1 cellular context compared by ENCODE assay signal in the genomic region with DNA sequence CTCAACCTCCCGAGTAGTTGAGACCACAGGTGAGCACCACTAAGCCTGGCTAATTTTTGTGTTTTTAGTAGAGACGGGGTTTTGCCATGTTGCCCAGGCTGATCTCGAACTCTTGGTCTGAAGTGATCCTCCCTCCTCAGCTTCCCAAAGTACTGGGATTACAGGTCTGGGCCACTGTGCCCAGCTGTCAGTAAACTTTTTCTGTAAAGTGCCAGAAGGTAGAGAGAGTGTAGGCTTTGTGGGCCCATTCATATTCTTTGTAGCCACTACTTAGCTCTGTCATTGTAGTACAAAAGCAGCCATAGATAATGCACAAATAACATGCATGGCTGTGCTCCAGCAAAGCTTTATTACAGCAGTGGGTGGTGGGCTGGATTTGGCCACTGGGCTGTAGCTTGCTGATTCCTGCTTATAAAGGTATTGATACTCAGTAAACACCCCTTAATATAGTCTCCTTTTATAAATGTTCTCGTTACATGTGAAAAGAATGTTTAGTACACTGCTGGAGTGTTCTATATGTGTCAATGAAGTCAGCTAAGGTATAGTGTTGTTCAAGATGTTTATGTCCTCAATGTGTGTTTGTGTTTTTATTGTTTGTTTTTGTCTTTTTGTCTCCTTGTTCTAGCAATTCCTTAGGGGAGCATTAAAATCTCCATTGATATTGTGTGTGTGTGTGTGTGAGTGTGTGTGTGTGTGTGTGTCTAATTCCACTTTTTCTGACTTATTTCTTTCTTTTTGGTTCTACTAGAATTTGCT.
TF ChIP-seq lines count a peak whose summit lies in the region.

No MANE protein-coding gene starts in this region.

TF ChIP-seq in K562, 482 proteins besides CTCF, POLR2A, EP300 and RAD21 (continued from another document and continues in another):
- TF ChIP-seq, protein P1, sequence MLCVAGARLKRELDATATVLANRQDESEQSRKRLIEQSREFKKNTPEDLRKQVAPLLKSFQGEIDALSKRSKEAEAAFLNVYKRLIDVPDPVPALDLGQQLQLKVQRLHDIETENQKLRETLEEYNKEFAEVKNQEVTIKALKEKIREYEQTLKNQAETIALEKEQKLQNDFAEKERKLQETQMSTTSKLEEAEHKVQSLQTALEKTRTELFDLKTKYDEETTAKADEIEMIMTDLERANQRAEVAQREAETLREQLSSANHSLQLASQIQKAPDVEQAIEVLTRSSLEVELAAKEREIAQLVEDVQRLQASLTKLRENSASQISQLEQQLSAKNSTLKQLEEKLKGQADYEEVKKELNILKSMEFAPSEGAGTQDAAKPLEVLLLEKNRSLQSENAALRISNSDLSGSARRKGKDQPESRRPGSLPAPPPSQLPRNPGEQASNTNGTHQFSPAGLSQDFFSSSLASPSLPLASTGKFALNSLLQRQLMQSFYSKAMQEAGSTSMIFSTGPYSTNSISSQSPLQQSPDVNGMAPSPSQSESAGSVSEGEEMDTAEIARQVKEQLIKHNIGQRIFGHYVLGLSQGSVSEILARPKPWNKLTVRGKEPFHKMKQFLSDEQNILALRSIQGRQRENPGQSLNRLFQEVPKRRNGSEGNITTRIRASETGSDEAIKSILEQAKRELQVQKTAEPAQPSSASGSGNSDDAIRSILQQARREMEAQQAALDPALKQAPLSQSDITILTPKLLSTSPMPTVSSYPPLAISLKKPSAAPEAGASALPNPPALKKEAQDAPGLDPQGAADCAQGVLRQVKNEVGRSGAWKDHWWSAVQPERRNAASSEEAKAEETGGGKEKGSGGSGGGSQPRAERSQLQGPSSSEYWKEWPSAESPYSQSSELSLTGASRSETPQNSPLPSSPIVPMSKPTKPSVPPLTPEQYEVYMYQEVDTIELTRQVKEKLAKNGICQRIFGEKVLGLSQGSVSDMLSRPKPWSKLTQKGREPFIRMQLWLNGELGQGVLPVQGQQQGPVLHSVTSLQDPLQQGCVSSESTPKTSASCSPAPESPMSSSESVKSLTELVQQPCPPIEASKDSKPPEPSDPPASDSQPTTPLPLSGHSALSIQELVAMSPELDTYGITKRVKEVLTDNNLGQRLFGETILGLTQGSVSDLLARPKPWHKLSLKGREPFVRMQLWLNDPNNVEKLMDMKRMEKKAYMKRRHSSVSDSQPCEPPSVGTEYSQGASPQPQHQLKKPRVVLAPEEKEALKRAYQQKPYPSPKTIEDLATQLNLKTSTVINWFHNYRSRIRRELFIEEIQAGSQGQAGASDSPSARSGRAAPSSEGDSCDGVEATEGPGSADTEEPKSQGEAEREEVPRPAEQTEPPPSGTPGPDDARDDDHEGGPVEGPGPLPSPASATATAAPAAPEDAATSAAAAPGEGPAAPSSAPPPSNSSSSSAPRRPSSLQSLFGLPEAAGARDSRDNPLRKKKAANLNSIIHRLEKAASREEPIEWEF (CRISPR knock-in tag; IDR thresholded peaks at IDR 0.05): no peak
- TF ChIP-seq SMAD2 (IDR thresholded peaks at IDR 0.05; ENCODE audit: low read depth, low read length): no peak
- TF ChIP-seq ZNF384 (IDR thresholded peaks at IDR 0.05; ENCODE audit: low read depth, low read length): no peak
- TF ChIP-seq ARHGAP35 (IDR thresholded peaks at IDR 0.05; ENCODE audit: partially characterized antibody): peak; percentile 29
- TF ChIP-seq, protein P2, sequence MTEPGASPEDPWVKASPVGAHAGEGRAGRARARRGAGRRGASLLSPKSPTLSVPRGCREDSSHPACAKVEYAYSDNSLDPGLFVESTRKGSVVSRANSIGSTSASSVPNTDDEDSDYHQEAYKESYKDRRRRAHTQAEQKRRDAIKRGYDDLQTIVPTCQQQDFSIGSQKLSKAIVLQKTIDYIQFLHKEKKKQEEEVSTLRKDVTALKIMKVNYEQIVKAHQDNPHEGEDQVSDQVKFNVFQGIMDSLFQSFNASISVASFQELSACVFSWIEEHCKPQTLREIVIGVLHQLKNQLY (CRISPR knock-in tag; conservative IDR thresholded peaks at IDR 0.05): no peak
- no peak for TF ChIP-seq RBM25 (IDR thresholded peaks at IDR 0.05; ENCODE audit: low read depth, low read length, severe bottlenecking)
- TF ChIP-seq ZNF23 (CRISPR knock-in tag; IDR thresholded peaks at IDR 0.05): no peak
- TF ChIP-seq, protein P3, sequence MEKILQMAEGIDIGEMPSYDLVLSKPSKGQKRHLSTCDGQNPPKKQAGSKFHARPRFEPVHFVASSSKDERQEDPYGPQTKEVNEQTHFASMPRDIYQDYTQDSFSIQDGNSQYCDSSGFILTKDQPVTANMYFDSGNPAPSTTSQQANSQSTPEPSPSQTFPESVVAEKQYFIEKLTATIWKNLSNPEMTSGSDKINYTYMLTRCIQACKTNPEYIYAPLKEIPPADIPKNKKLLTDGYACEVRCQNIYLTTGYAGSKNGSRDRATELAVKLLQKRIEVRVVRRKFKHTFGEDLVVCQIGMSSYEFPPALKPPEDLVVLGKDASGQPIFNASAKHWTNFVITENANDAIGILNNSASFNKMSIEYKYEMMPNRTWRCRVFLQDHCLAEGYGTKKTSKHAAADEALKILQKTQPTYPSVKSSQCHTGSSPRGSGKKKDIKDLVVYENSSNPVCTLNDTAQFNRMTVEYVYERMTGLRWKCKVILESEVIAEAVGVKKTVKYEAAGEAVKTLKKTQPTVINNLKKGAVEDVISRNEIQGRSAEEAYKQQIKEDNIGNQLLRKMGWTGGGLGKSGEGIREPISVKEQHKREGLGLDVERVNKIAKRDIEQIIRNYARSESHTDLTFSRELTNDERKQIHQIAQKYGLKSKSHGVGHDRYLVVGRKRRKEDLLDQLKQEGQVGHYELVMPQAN (IDR thresholded peaks at IDR 0.05; ENCODE audit: borderline replicate concordance): no peak; the same call in 1 of the 2 replicates
- TF ChIP-seq, protein P4, sequence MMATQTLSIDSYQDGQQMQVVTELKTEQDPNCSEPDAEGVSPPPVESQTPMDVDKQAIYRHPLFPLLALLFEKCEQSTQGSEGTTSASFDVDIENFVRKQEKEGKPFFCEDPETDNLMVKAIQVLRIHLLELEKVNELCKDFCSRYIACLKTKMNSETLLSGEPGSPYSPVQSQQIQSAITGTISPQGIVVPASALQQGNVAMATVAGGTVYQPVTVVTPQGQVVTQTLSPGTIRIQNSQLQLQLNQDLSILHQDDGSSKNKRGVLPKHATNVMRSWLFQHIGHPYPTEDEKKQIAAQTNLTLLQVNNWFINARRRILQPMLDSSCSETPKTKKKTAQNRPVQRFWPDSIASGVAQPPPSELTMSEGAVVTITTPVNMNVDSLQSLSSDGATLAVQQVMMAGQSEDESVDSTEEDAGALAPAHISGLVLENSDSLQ (IDR thresholded peaks at IDR 0.05): no peak
- TF ChIP-seq, protein P5, sequence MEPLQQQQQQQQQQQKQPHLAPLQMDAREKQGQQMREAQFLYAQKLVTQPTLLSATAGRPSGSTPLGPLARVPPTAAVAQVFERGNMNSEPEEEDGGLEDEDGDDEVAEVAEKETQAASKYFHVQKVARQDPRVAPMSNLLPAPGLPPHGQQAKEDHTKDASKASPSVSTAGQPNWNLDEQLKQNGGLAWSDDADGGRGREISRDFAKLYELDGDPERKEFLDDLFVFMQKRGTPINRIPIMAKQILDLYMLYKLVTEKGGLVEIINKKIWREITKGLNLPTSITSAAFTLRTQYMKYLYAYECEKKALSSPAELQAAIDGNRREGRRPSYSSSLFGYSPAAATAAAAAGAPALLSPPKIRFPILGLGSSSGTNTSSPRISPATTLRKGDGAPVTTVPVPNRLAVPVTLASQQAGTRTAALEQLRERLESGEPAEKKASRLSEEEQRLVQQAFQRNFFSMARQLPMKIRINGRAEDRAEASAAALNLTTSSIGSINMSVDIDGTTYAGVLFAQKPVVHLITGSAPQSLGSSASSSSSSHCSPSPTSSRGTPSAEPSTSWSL (CRISPR knock-in tag; IDR thresholded peaks at IDR 0.05; ENCODE audit: borderline replicate concordance): no peak
- TF ChIP-seq, protein P6, sequence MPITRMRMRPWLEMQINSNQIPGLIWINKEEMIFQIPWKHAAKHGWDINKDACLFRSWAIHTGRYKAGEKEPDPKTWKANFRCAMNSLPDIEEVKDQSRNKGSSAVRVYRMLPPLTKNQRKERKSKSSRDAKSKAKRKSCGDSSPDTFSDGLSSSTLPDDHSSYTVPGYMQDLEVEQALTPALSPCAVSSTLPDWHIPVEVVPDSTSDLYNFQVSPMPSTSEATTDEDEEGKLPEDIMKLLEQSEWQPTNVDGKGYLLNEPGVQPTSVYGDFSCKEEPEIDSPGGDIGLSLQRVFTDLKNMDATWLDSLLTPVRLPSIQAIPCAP (CRISPR knock-in tag; IDR thresholded peaks at IDR 0.05; ENCODE audit: borderline replicate concordance): peak; percentile 77; the same call in 1 of the 2 replicates
- TF ChIP-seq DNMT1 (IDR thresholded peaks at IDR 0.05): 0 out of 2 replicates have a peak, but pooled peaks have one; percentile 76
- no peak for TF ChIP-seq RUNX1 (IDR thresholded peaks at IDR 0.05; ENCODE audit: low read depth)
- no peak for TF ChIP-seq BHLHE40 (IDR thresholded peaks at IDR 0.05; ENCODE audit: low read length)
- no peak for TF ChIP-seq TCF3 (CRISPR knock-in tag; IDR thresholded peaks at IDR 0.05)
- TF ChIP-seq, protein P7, sequence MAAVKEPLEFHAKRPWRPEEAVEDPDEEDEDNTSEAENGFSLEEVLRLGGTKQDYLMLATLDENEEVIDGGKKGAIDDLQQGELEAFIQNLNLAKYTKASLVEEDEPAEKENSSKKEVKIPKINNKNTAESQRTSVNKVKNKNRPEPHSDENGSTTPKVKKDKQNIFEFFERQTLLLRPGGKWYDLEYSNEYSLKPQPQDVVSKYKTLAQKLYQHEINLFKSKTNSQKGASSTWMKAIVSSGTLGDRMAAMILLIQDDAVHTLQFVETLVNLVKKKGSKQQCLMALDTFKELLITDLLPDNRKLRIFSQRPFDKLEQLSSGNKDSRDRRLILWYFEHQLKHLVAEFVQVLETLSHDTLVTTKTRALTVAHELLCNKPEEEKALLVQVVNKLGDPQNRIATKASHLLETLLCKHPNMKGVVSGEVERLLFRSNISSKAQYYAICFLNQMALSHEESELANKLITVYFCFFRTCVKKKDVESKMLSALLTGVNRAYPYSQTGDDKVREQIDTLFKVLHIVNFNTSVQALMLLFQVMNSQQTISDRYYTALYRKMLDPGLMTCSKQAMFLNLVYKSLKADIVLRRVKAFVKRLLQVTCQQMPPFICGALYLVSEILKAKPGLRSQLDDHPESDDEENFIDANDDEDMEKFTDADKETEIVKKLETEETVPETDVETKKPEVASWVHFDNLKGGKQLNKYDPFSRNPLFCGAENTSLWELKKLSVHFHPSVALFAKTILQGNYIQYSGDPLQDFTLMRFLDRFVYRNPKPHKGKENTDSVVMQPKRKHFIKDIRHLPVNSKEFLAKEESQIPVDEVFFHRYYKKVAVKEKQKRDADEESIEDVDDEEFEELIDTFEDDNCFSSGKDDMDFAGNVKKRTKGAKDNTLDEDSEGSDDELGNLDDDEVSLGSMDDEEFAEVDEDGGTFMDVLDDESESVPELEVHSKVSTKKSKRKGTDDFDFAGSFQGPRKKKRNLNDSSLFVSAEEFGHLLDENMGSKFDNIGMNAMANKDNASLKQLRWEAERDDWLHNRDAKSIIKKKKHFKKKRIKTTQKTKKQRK (IDR thresholded peaks at IDR 0.05; ENCODE audit: borderline replicate concordance, low read depth, low read length): no peak
- no peak for TF ChIP-seq LEF1 (IDR thresholded peaks at IDR 0.05)
- TF ChIP-seq, protein P8, sequence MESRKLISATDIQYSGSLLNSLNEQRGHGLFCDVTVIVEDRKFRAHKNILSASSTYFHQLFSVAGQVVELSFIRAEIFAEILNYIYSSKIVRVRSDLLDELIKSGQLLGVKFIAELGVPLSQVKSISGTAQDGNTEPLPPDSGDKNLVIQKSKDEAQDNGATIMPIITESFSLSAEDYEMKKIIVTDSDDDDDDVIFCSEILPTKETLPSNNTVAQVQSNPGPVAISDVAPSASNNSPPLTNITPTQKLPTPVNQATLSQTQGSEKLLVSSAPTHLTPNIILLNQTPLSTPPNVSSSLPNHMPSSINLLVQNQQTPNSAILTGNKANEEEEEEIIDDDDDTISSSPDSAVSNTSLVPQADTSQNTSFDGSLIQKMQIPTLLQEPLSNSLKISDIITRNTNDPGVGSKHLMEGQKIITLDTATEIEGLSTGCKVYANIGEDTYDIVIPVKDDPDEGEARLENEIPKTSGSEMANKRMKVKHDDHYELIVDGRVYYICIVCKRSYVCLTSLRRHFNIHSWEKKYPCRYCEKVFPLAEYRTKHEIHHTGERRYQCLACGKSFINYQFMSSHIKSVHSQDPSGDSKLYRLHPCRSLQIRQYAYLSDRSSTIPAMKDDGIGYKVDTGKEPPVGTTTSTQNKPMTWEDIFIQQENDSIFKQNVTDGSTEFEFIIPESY (CRISPR knock-in tag; IDR thresholded peaks at IDR 0.05): peak; percentile 41; the same call in 1 of the 2 replicates
- TF ChIP-seq, protein P9, sequence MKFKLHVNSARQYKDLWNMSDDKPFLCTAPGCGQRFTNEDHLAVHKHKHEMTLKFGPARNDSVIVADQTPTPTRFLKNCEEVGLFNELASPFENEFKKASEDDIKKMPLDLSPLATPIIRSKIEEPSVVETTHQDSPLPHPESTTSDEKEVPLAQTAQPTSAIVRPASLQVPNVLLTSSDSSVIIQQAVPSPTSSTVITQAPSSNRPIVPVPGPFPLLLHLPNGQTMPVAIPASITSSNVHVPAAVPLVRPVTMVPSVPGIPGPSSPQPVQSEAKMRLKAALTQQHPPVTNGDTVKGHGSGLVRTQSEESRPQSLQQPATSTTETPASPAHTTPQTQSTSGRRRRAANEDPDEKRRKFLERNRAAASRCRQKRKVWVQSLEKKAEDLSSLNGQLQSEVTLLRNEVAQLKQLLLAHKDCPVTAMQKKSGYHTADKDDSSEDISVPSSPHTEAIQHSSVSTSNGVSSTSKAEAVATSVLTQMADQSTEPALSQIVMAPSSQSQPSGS (CRISPR knock-in tag; IDR thresholded peaks at IDR 0.05): no peak
- TF ChIP-seq, protein P10, sequence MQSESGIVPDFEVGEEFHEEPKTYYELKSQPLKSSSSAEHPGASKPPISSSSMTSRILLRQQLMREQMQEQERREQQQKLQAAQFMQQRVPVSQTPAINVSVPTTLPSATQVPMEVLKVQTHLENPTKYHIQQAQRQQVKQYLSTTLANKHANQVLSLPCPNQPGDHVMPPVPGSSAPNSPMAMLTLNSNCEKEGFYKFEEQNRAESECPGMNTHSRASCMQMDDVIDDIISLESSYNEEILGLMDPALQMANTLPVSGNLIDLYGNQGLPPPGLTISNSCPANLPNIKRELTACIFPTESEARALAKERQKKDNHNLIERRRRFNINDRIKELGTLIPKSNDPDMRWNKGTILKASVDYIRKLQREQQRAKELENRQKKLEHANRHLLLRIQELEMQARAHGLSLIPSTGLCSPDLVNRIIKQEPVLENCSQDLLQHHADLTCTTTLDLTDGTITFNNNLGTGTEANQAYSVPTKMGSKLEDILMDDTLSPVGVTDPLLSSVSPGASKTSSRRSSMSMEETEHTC (IDR thresholded peaks at IDR 0.05): no peak; the same call in 1 of the 2 replicates
- peak; percentile 51; the same call in 1 of the 2 replicates for TF ChIP-seq ETV5 (CRISPR knock-in tag; IDR thresholded peaks at IDR 0.05; ENCODE audit: low read depth)
- TF ChIP-seq, protein P11, sequence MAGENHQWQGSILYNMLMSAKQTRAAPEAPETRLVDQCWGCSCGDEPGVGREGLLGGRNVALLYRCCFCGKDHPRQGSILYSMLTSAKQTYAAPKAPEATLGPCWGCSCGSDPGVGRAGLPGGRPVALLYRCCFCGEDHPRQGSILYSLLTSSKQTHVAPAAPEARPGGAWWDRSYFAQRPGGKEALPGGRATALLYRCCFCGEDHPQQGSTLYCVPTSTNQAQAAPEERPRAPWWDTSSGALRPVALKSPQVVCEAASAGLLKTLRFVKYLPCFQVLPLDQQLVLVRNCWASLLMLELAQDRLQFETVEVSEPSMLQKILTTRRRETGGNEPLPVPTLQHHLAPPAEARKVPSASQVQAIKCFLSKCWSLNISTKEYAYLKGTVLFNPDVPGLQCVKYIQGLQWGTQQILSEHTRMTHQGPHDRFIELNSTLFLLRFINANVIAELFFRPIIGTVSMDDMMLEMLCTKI (IDR thresholded peaks at IDR 0.05; ENCODE audit: partially characterized antibody): no peak
- TF ChIP-seq HNRNPUL1 (IDR thresholded peaks at IDR 0.05; ENCODE audit: low read length): peak; percentile 27; the same call in 1 of the 2 replicates
- TF ChIP-seq, protein P12, sequence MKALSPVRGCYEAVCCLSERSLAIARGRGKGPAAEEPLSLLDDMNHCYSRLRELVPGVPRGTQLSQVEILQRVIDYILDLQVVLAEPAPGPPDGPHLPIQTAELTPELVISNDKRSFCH (CRISPR knock-in tag; IDR thresholded peaks at IDR 0.05): no peak
- TF ChIP-seq, protein P12 (tag; IDR thresholded peaks at IDR 0.05): no peak
- no peak for TF ChIP-seq ZNF75A (CRISPR knock-in tag; IDR thresholded peaks at IDR 0.05)
